ENCODE assay signal across 22 cellular contexts in the genomic region with DNA sequence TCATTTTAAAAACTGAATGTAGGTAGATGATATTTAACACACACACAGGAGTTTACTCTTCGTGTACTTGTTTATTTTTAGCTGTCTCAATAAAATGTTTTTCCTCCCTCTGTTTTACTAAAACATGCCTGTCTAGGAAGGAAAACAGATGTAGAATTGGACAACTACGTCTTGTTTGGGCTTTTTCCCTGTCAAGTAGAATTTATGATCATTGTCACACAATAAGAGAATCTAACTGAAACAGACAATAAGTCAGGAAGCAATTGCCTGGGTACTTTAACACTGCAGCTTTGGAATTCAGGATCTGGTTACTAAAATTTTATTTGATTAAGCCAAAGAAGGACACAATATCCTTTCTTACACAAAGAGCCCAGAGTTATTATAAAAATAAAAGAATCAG.
DNase-seq lines count a peak whose midpoint lies in the region; ATAC-seq, FAIRE-seq and TF ChIP-seq lines count a peak whose summit lies in the region.
"Had no signal": no experiment of that assay in that cellular context is flagged by ENCODE, and none has a peak within 500 bp of the region (broad histone marks: within the 10 kb centered on the region; RNA-seq: fewer than 3 reads in every experiment).

No MANE protein-coding gene starts in this region.

- H3K4me1 ChIP-seq in psoas muscle: peaks cover 12% of the 10 kb centered on the region
- H3K4me1 ChIP-seq: BLaER1 had no signal

- peak overlapping the region; percentile 24 for H3K4me3 ChIP-seq in psoas muscle
- H3K4me3 ChIP-seq: BLaER1 had no signal

- ATAC-seq in psoas muscle: no peak
- ATAC-seq: CD8-positive, alpha-beta T cell had no signal

- no peaks in the 10 kb centered on the region for H3K9me3 Mint-ChIP-seq in brain
- H3K9me3 Mint-ChIP-seq: CD8-positive, alpha-beta T cell; IgD-negative memory B cell had no signal

- H3K27me3 Mint-ChIP-seq in brain: peaks cover 10% of the 10 kb centered on the region

- peaks cover 81% of the 10 kb centered on the region for H3K4me1 Mint-ChIP-seq in brain

- no peaks in the 10 kb centered on the region for H3K36me3 ChIP-seq in psoas muscle (ENCODE audit: insufficient read depth in 1 of 2, low read depth in 1 of 2)
- H3K36me3 ChIP-seq: BLaER1 had no signal

- peak overlapping the region in 4 of 5 experiments; percentile 33 to 97 (median 62) for H3K27ac Mint-ChIP-seq in brain
- H3K27ac Mint-ChIP-seq: CD8-positive, alpha-beta T cell; IgD-negative memory B cell had no signal

- no peak for FAIRE-seq in frontal cortex (lab: Jason Lieb, UNC)
- FAIRE-seq: HTR-8/SVneo had no signal

- no peaks in the 10 kb centered on the region for H3K9me3 ChIP-seq in psoas muscle
- H3K9me3 ChIP-seq: BLaER1 had no signal

- no peaks in the 10 kb centered on the region for H3K27me3 ChIP-seq in psoas muscle (ENCODE audit: insufficient read depth in 3 of 3, low read length in 2 of 3)
- H3K27me3 ChIP-seq: BLaER1 had no signal

- peak in 2 of 3 experiments; percentile 2 to 12 for DNase-seq in NCI-H1417 (lab: John Stamatoyannopoulos, UW)
- DNase-seq in NCI-H1417 treated with DMSO at 0.1 percent for 48 hours (lab: John Stamatoyannopoulos, UW): no peak
- DNase-seq in NCI-H2081 treated with DMSO at 0.1 percent for 48 hours (lab: John Stamatoyannopoulos, UW): peak; percentile 86
- no peak for DNase-seq in psoas muscle
- DNase-seq in frontal cortex (ENCODE audit: low spot score in 2 of 2): no peak
- no peak for DNase-seq in head of caudate nucleus
- no peak for DNase-seq in activated CD8-positive, alpha-beta memory T cell treated with anti-CD3 and anti-CD28 coated beads, Interleukin-2, amount 50 U/mL, for 48 hours
- DNase-seq: CD8-positive, alpha-beta T cell; DMS79; HCEC 1CT; MV-4-11; NCI-H1694; NCI-H226; NCI-H748 treated with DMSO at 0.1 percent for 48 hours; OCI-M1; SW 1271 had no signal

- TF ChIP-seq CTCF in brain (conservative IDR thresholded peaks at IDR 0.05): no peak
- TF ChIP-seq CTCF in psoas muscle (IDR thresholded peaks at IDR 0.05): no peak

- 17 to 33% (median 24%) methylated on average over 2 of the region's 2 CpGs for WGBS in psoas muscle, 3 donors

- no peak overlapping the region for H3K27ac ChIP-seq in psoas muscle
- H3K27ac ChIP-seq: 22Rv1, BLaER1, HL-60 had no signal

- H3K36me3 Mint-ChIP-seq in brain: no peaks in the 10 kb centered on the region
- H3K36me3 Mint-ChIP-seq: CD8-positive, alpha-beta T cell; IgD-negative memory B cell had no signal

- intact Hi-C loops in psoas muscle (cut with DNase I): no loop called here
- intact Hi-C loops in head of caudate nucleus (cut with DNase I): loop anchor here (10.0 kb wide), 1 partner anchor 64 kb away; no protein-coding TSS in a partner anchor

- H3K4me3 Mint-ChIP-seq in brain: peak overlapping the region; percentile 31 to 87 (median 77)
- H3K4me3 Mint-ChIP-seq: CD8-positive, alpha-beta T cell; IgD-negative memory B cell had no signal

Comparison
In these comparisons a context has a peak if more than half of its experiments do, and no peak if none do; other contexts are left out.
1. DNase-seq: peak in NCI-H1417 (2 of 3) and NCI-H2081 treated with DMSO at 0.1 percent for 48 hours (single experiment); none in NCI-H1417 treated with DMSO at 0.1 percent for 48 hours (single experiment), psoas muscle (0 of 2), frontal cortex (0 of 2), head of caudate nucleus (0 of 42) and activated CD8-positive, alpha-beta memory T cell treated with anti-CD3 and anti-CD28 coated beads, Interleukin-2, amount 50 U/mL, for 48 hours (single experiment).